1 cellular context compared by ENCODE assay signal in the genomic region with DNA sequence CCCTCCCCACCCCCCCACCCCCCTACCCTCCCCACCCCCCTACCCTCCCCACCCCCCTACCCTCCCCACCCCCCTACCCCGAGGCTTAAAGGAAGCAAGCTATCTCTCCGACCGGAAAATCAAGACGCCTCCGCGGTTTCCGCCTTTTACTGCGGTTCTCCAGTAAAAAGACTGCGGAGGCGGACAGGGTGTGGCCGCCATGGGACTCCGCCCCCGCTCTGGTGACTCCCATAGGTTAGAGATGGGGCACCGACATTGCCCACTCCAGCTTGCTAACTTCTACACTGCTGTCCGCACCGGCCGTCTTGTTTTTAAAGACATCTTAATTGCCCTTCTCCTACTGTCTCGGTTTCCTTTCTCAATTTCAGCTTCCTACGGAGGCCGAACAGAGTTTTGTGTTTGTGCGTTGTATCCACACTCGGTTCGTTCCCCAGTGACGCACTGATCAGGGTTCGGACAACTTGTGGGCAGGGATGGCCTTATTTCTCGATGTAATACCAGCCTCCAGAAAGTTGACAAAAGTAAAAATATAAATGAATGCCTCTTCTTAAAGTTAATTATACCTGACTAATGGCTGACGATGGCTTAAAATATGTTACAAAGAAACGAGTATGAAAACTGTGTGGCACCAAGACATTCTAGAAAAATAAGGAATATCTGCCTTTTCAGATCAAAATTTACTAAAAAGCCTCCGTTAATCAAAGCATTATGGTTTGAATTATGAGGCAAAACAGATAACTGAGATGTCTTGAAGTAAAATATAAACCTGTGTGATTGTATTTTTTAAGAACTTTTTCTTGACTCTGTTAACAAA.
TF ChIP-seq lines count a peak whose summit lies in the region.

No MANE protein-coding gene starts in this region.

TF ChIP-seq in SK-N-SH, 30 proteins besides CTCF, POLR2A, EP300 and RAD21 (continued from another document):
- TF ChIP-seq, protein P1, sequence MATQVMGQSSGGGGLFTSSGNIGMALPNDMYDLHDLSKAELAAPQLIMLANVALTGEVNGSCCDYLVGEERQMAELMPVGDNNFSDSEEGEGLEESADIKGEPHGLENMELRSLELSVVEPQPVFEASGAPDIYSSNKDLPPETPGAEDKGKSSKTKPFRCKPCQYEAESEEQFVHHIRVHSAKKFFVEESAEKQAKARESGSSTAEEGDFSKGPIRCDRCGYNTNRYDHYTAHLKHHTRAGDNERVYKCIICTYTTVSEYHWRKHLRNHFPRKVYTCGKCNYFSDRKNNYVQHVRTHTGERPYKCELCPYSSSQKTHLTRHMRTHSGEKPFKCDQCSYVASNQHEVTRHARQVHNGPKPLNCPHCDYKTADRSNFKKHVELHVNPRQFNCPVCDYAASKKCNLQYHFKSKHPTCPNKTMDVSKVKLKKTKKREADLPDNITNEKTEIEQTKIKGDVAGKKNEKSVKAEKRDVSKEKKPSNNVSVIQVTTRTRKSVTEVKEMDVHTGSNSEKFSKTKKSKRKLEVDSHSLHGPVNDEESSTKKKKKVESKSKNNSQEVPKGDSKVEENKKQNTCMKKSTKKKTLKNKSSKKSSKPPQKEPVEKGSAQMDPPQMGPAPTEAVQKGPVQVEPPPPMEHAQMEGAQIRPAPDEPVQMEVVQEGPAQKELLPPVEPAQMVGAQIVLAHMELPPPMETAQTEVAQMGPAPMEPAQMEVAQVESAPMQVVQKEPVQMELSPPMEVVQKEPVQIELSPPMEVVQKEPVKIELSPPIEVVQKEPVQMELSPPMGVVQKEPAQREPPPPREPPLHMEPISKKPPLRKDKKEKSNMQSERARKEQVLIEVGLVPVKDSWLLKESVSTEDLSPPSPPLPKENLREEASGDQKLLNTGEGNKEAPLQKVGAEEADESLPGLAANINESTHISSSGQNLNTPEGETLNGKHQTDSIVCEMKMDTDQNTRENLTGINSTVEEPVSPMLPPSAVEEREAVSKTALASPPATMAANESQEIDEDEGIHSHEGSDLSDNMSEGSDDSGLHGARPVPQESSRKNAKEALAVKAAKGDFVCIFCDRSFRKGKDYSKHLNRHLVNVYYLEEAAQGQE (IDR thresholded peaks at IDR 0.05; ENCODE audit: low read depth, low read length) = no peak
- no peak for TF ChIP-seq ELF1 (IDR thresholded peaks at IDR 0.05)
